ENCODE assay signal across 15 cellular contexts in genomic region chr5:143055596-143056330, GRCh38.
DNase-seq lines count a peak whose midpoint lies in the region; ATAC-seq and TF ChIP-seq lines count a peak whose summit lies in the region.
"Had no signal": no experiment of that assay in that cellular context is flagged by ENCODE, and none has a peak within 500 bp of the region (broad histone marks: within the 10 kb centered on the region; RNA-seq: fewer than 3 reads in every experiment).

No MANE protein-coding gene starts in this region.

- 73 to 76% methylated on average over 5 of the region's 5 CpGs for WGBS in sigmoid colon, 2 donors

- no peak for TF ChIP-seq EP300 in sigmoid colon (IDR thresholded peaks at IDR 0.05)

- peak overlapping the region in 54 of 59 donors; percentile 10 to 92 (median 70) for H3K27ac ChIP-seq in dorsolateral prefrontal cortex
- no peak overlapping the region for H3K27ac ChIP-seq in sigmoid colon
- H3K27ac ChIP-seq: foreskin keratinocyte had no signal

- H3K4me3 Mint-ChIP-seq in activated naive CD4-positive, alpha-beta T cell treated with anti-CD3 and anti-CD28 coated beads, Interleukin-2, amount 10 ng/mL, durations not matched to agents 7 days and 5 days, result no peak overlapping the region
- no peak overlapping the region for H3K4me3 Mint-ChIP-seq in T-helper 1 cell treated with Interleukin-12 subunit alpha and Interleukin-12 subunit beta and Interleukin-4 antibody, amounts not matched to agents 30 μg/mL and 1 μg/mL, for 36 hours
- H3K4me3 Mint-ChIP-seq in stimulated activated memory B cell treated with anti-CD40 and anti-IgM and Interleukin-4, amounts not matched to agents 10 μg/mL and 1 μg/mL and 100 μg/mL, for 72 hours, result no peak overlapping the region
- H3K4me3 Mint-ChIP-seq: dendritic cell treated with granulocyte-macrophage colony-stimulating factor and Interleukin-4, amounts not matched to agents 40 ng/mL and 50 ng/mL, for 4 days had no signal

- peaks cover 38% of the 10 kb centered on the region for H3K4me1 Mint-ChIP-seq in activated naive CD4-positive, alpha-beta T cell treated with anti-CD3 and anti-CD28 coated beads, Interleukin-2, amount 10 ng/mL, durations not matched to agents 7 days and 5 days
- H3K4me1 Mint-ChIP-seq in T-helper 1 cell treated with Interleukin-12 subunit alpha and Interleukin-12 subunit beta and Interleukin-4 antibody, amounts not matched to agents 30 μg/mL and 1 μg/mL, for 36 hours (ENCODE audit: low read depth), result peaks cover 61% of the 10 kb centered on the region
- H3K4me1 Mint-ChIP-seq in stimulated activated memory B cell treated with anti-CD40 and anti-IgM and Interleukin-4, amounts not matched to agents 10 μg/mL and 1 μg/mL and 100 μg/mL, for 72 hours, result peaks cover 42% of the 10 kb centered on the region

- TF ChIP-seq CTCF in dorsolateral prefrontal cortex (IDR thresholded peaks at IDR 0.05 in 54 of 56, conservative IDR thresholded peaks at IDR 0.05 in 2 of 56; ENCODE audit: low read depth in 1 of 56, partially characterized antibody in 56 of 56), result no peak
- no peak for TF ChIP-seq CTCF in sigmoid colon (IDR thresholded peaks at IDR 0.05)

- no peaks in the 10 kb centered on the region for H3K9me3 Mint-ChIP-seq in activated naive CD4-positive, alpha-beta T cell treated with anti-CD3 and anti-CD28 coated beads, Interleukin-2, amount 10 ng/mL, durations not matched to agents 7 days and 5 days
- H3K9me3 Mint-ChIP-seq in T-helper 1 cell treated with Interleukin-12 subunit alpha and Interleukin-12 subunit beta and Interleukin-4 antibody, amounts not matched to agents 30 μg/mL and 1 μg/mL, for 36 hours, result no peaks in the 10 kb centered on the region
- H3K9me3 Mint-ChIP-seq in stimulated activated memory B cell treated with anti-CD40 and anti-IgM and Interleukin-4, amounts not matched to agents 10 μg/mL and 1 μg/mL and 100 μg/mL, for 72 hours, result no peaks in the 10 kb centered on the region
- H3K9me3 Mint-ChIP-seq: dendritic cell treated with granulocyte-macrophage colony-stimulating factor and Interleukin-4, amounts not matched to agents 40 ng/mL and 50 ng/mL, for 4 days had no signal

- H3K36me3 Mint-ChIP-seq in activated naive CD4-positive, alpha-beta T cell treated with anti-CD3 and anti-CD28 coated beads, Interleukin-2, amount 10 ng/mL, durations not matched to agents 7 days and 5 days, result peaks cover 35% of the 10 kb centered on the region
- peaks cover 29% of the 10 kb centered on the region for H3K36me3 Mint-ChIP-seq in T-helper 1 cell treated with Interleukin-12 subunit alpha and Interleukin-12 subunit beta and Interleukin-4 antibody, amounts not matched to agents 30 μg/mL and 1 μg/mL, for 36 hours (ENCODE audit: low read depth)
- peaks cover 22% of the 10 kb centered on the region for H3K36me3 Mint-ChIP-seq in stimulated activated memory B cell treated with anti-CD40 and anti-IgM and Interleukin-4, amounts not matched to agents 10 μg/mL and 1 μg/mL and 100 μg/mL, for 72 hours

- peak overlapping the region; percentile 13 for H3K27ac Mint-ChIP-seq in activated naive CD4-positive, alpha-beta T cell treated with anti-CD3 and anti-CD28 coated beads, Interleukin-2, amount 10 ng/mL, durations not matched to agents 7 days and 5 days
- peak overlapping the region; percentile 62 for H3K27ac Mint-ChIP-seq in T-helper 1 cell treated with Interleukin-12 subunit alpha and Interleukin-12 subunit beta and Interleukin-4 antibody, amounts not matched to agents 30 μg/mL and 1 μg/mL, for 36 hours
- peak overlapping the region; percentile 76 for H3K27ac Mint-ChIP-seq in stimulated activated memory B cell treated with anti-CD40 and anti-IgM and Interleukin-4, amounts not matched to agents 10 μg/mL and 1 μg/mL and 100 μg/mL, for 72 hours

- no peaks in the 10 kb centered on the region for H3K9me3 ChIP-seq in sigmoid colon

- H3K4me3 ChIP-seq in dorsolateral prefrontal cortex, result no peak overlapping the region
- H3K4me3 ChIP-seq in sigmoid colon, result no peak overlapping the region

- H3K27me3 Mint-ChIP-seq in activated naive CD4-positive, alpha-beta T cell treated with anti-CD3 and anti-CD28 coated beads, Interleukin-2, amount 10 ng/mL, durations not matched to agents 7 days and 5 days, result no peaks in the 10 kb centered on the region
- no peaks in the 10 kb centered on the region for H3K27me3 Mint-ChIP-seq in T-helper 1 cell treated with Interleukin-12 subunit alpha and Interleukin-12 subunit beta and Interleukin-4 antibody, amounts not matched to agents 30 μg/mL and 1 μg/mL, for 36 hours (ENCODE audit: low read depth)
- H3K27me3 Mint-ChIP-seq in stimulated activated memory B cell treated with anti-CD40 and anti-IgM and Interleukin-4, amounts not matched to agents 10 μg/mL and 1 μg/mL and 100 μg/mL, for 72 hours, result no peaks in the 10 kb centered on the region
- H3K27me3 Mint-ChIP-seq: dendritic cell treated with granulocyte-macrophage colony-stimulating factor and Interleukin-4, amounts not matched to agents 40 ng/mL and 50 ng/mL, for 4 days had no signal

- DNase-seq in activated naive CD4-positive, alpha-beta T cell treated with anti-CD3 and anti-CD28 coated beads, Interleukin-2, amount 10 ng/mL, durations not matched to agents 7 days and 5 days, result no peak
- no peak for DNase-seq in activated naive CD4-positive, alpha-beta T cell treated with Interleukin-2 at 50 U/mL for 16 hours
- no peak for DNase-seq in dorsolateral prefrontal cortex
- DNase-seq in NCI-H1417 treated with DMSO at 0.1 percent for 48 hours (lab: John Stamatoyannopoulos, UW), result no peak
- no peak for DNase-seq in sigmoid colon
- DNase-seq: DMS79 treated with DMSO at 0.1 percent for 48 hours; NCI-H1930; posterior cingulate gyrus; stimulated activated CD4-positive, alpha-beta T cell treated with anti-CD3 and anti-CD28 coated beads, Interleukin-2, amount 100 ng/mL, for 24 hours had no signal

- no peak for TF ChIP-seq POLR2A in sigmoid colon (IDR thresholded peaks at IDR 0.05)

- H3K36me3 ChIP-seq in sigmoid colon, result no peaks in the 10 kb centered on the region

- intact Hi-C loops in dorsolateral prefrontal cortex (cut with DNase I), result no loop called here
- intact Hi-C loops in sigmoid colon (cut with DNase I), result no loop called here

- CTCF ChIA-PET in activated naive CD4-positive, alpha-beta T cell treated with anti-CD3 and anti-CD28 coated beads, Interleukin-2, amount 10 ng/mL, durations not matched to agents 7 days and 5 days (lab: Charles Lee), result no interaction called here

- H3K27me3 ChIP-seq in dorsolateral prefrontal cortex (no peaks in the 10 kb centered on the region), sigmoid colon (no peaks in the 10 kb centered on the region)
- H3K27me3 ChIP-seq: foreskin keratinocyte had no signal

- ATAC-seq in stimulated activated memory B cell treated with anti-CD40 and anti-IgM and Interleukin-4, amounts not matched to agents 10 μg/mL and 1 μg/mL and 100 μg/mL, for 72 hours, result no peak
- ATAC-seq in GM18867 (IDR thresholded peaks at IDR 0.05; ENCODE audit: unreplicated experiment), result no peak
- ATAC-seq: foreskin keratinocyte, HCT116 had no signal

- peaks cover 0 to 45% (median 37%) of the 10 kb centered on the region in 4 donors for H3K4me1 ChIP-seq in sigmoid colon

Comparison
In these comparisons a context has a peak if more than half of its experiments do, and no peak if none do; other contexts are left out.
1. H3K27ac Mint-ChIP-seq: peak in every context shown above with its lines; median percentile 76 in stimulated activated memory B cell treated with anti-CD40 and anti-IgM and Interleukin-4, amounts not matched to agents 10 μg/mL and 1 μg/mL and 100 μg/mL, for 72 hours; 62 in T-helper 1 cell treated with Interleukin-12 subunit alpha and Interleukin-12 subunit beta and Interleukin-4 antibody, amounts not matched to agents 30 μg/mL and 1 μg/mL, for 36 hours; 13 in activated naive CD4-positive, alpha-beta T cell treated with anti-CD3 and anti-CD28 coated beads, Interleukin-2, amount 10 ng/mL, durations not matched to agents 7 days and 5 days.
2. H3K27ac ChIP-seq: peak in dorsolateral prefrontal cortex (54 of 59); none in sigmoid colon (0 of 4).